In genomic region chr16:76265434-76266045, GRCh38 we compare ENCODE assay signal across 8 cellular contexts. TPM values are rescaled to one million over a fixed set of nuclear protein-coding genes. Genes with fewer than 3 reads are reported as not detected.
DNase-seq lines count a peak whose midpoint lies in the region; TF ChIP-seq lines count a peak whose summit lies in the region.

No MANE protein-coding gene starts in this region.

- intact Hi-C loops in left ventricle myocardium inferior (cut with micrococcal nuclease) (no loop called here), cardiac septum (cut with DNase I) (no loop called here), mammary epithelial cell (cut with micrococcal nuclease) (no loop called here)

- no peak for TF ChIP-seq POLR2A in tibial nerve (IDR thresholded peaks at IDR 0.05)

- CTCF ChIA-PET in mammary epithelial cell (lab: Charles Lee; ENCODE audit: low non-redundant PET): no interaction called here

- no peaks in the 10 kb centered on the region for H3K4me1 Mint-ChIP-seq in HFFc6 (ENCODE audit: low read depth)

- no peaks in the 10 kb centered on the region for H3K79me2 ChIP-seq in mammary epithelial cell (ENCODE audit: insufficient read depth, low read length)

- H3K27ac Mint-ChIP-seq in HFFc6: no peak overlapping the region

- H3K27me3 ChIP-seq in left ventricle myocardium inferior (ENCODE audit: low read depth) (no peaks in the 10 kb centered on the region), mammary epithelial cell (ENCODE audit: insufficient read depth, low read length) (no peaks in the 10 kb centered on the region), tibial nerve (no peaks in the 10 kb centered on the region)

- BruUV-seq in mammary epithelial cell (replicated peaks; lab: Mats Ljungman, UMichigan): no TSS peak

- H3K27me3 Mint-ChIP-seq in HFFc6 (ENCODE audit: insufficient read depth): no peaks in the 10 kb centered on the region

- dilution Hi-C loops in mammary epithelial cell (cut with HindIII; ENCODE audit: low sequenced_read_pairs): no loop called here

- no peaks in the 10 kb centered on the region for H4K20me1 ChIP-seq in mammary epithelial cell (ENCODE audit: insufficient read depth, low read length)

- TF ChIP-seq EP300 in tibial nerve (IDR thresholded peaks at IDR 0.05): no peak

- H3K9ac ChIP-seq in mammary epithelial cell (ENCODE audit: insufficient read depth, low read length): no peak overlapping the region

- WGBS in mammary epithelial cell (ENCODE audit: low coverage, missing lambda C conversion rate): 6% methylated on average over 2 of the region's 2 CpGs
- WGBS in tibial nerve, 2 donors: 18 to 22% methylated on average over 2 of the region's 2 CpGs

- H3K36me3 ChIP-seq in left ventricle myocardium inferior (no peaks in the 10 kb centered on the region), mammary epithelial cell (ENCODE audit: insufficient read depth, low read length) (no peaks in the 10 kb centered on the region), tibial nerve (no peaks in the 10 kb centered on the region)

- H3K4me2 ChIP-seq in mammary epithelial cell (ENCODE audit: insufficient read depth, low read depth, low read length): no peak overlapping the region

- H3K9me3 ChIP-seq in left ventricle myocardium inferior (replicated peaks): peaks cover 23% of the 10 kb centered on the region
- no peaks in the 10 kb centered on the region for H3K9me3 ChIP-seq in mammary epithelial cell (replicated peaks; ENCODE audit: insufficient read depth, low read length)
- peaks cover 0 to 10% (median 0%) of the 10 kb centered on the region in 4 donors for H3K9me3 ChIP-seq in tibial nerve

- no peak overlapping the region for H3K4me3 Mint-ChIP-seq in HFFc6

- H3K4me3 ChIP-seq in left ventricle myocardium inferior (no peak overlapping the region), mammary epithelial cell (replicated peaks in 1 of 3; ENCODE audit: insufficient read depth in 1 of 3, low read depth in 2 of 3, low read length in 3 of 3) (no peak overlapping the region), retinal pigment epithelial cell (ENCODE audit: low read length) (no peak overlapping the region), tibial nerve (no peak overlapping the region)

- H3K4me1 ChIP-seq in left ventricle myocardium inferior (no peaks in the 10 kb centered on the region), mammary epithelial cell (ENCODE audit: insufficient read depth, low read length) (no peaks in the 10 kb centered on the region), tibial nerve (no peaks in the 10 kb centered on the region)

- H3K27ac ChIP-seq in left ventricle myocardium inferior (replicated peaks) (no peak overlapping the region), mammary epithelial cell (ENCODE audit: insufficient read depth, low read depth, low read length) (no peak overlapping the region), tibial nerve (no peak overlapping the region)

- H2AFZ ChIP-seq in mammary epithelial cell (ENCODE audit: low read depth, low read length): peak overlapping the region; percentile 48

- H3K9me3 Mint-ChIP-seq in HFFc6: peaks cover 54% of the 10 kb centered on the region

- DNase-seq in left ventricle myocardium inferior (no peak), cardiac septum (ENCODE audit: low spot score) (no peak), HFFc6 (no peak), NCI-H1105 treated with DMSO at 0.1 percent for 48 hours (lab: John Stamatoyannopoulos, UW) (peak; percentile 45), mammary epithelial cell (peak; percentile 26), retinal pigment epithelial cell (ENCODE audit: low read depth) (no peak), NCI-H526 treated with DMSO at 0.1 percent for 48 hours (lab: John Stamatoyannopoulos, UW) (no peak), tibial nerve (ENCODE audit: low spot score in 2 of 2) (no peak)

- TF ChIP-seq CTCF in left ventricle myocardium inferior (IDR thresholded peaks at IDR 0.05; ENCODE audit: borderline replicate concordance): peak; percentile 11
- TF ChIP-seq CTCF in HFFc6 (IDR thresholded peaks at IDR 0.05): peak; percentile 53
- peak; percentile 55 to 67 for TF ChIP-seq CTCF in mammary epithelial cell (conservative IDR thresholded peaks at IDR 0.05 in 1 of 2, IDR thresholded peaks at IDR 0.05 in 1 of 2; ENCODE audit: extremely low read depth in 1 of 2, insufficient read depth in 1 of 2, low read depth in 1 of 2, low read length in 2 of 2)
- TF ChIP-seq CTCF in retinal pigment epithelial cell (conservative IDR thresholded peaks at IDR 0.05; ENCODE audit: low read depth, low read length): peak; percentile 50
- TF ChIP-seq CTCF in tibial nerve (IDR thresholded peaks at IDR 0.05): peak in 1 of 5 experiments; percentile 10

- H3K36me3 Mint-ChIP-seq in HFFc6 (ENCODE audit: low read depth): no peaks in the 10 kb centered on the region

- in situ Hi-C loops in mammary epithelial cell (cut with MboI; ENCODE audit: low sequenced_read_pairs in 2 of 2): no loop called here

RNA-seq across cellular contexts. Expression of gene CNTNAP4, which starts 11.7 kb away (rescaled TPM):
- total RNA-seq in left ventricle myocardium inferior: not detected
- not detected for total RNA-seq in cardiac septum
- not detected for total RNA-seq in HFFc6 (2021; fragmentation: NEBNext Ultra II Directional; extraction: Animal tissue kit (Norgen Biotek cat#: 25700))
- 1 to 10 TPM in 1 of 2 donors, under 1 TPM in 1; 0.83 to 7.7 TPM for total RNA-seq in mammary epithelial cell
- polyA plus RNA-seq in mammary epithelial cell: 0.61 TPM
- polyA minus RNA-seq in mammary epithelial cell: 1.2 TPM
- under 1 TPM in 2 of 4 donors, not detected in 2; 0.22 to 0.30 TPM for total RNA-seq in tibial nerve

Comparison
In these comparisons a context has a peak if more than half of its experiments do, and no peak if none do; other contexts are left out.
1. DNase-seq: peak in NCI-H1105 treated with DMSO at 0.1 percent for 48 hours (single experiment) and mammary epithelial cell (single experiment); none in left ventricle myocardium inferior (single experiment), cardiac septum (single experiment), HFFc6 (single experiment), retinal pigment epithelial cell (single experiment), NCI-H526 treated with DMSO at 0.1 percent for 48 hours (single experiment) and tibial nerve (0 of 2).